Comparison of ENCODE assay signal across 1 cellular context in the genomic region with DNA sequence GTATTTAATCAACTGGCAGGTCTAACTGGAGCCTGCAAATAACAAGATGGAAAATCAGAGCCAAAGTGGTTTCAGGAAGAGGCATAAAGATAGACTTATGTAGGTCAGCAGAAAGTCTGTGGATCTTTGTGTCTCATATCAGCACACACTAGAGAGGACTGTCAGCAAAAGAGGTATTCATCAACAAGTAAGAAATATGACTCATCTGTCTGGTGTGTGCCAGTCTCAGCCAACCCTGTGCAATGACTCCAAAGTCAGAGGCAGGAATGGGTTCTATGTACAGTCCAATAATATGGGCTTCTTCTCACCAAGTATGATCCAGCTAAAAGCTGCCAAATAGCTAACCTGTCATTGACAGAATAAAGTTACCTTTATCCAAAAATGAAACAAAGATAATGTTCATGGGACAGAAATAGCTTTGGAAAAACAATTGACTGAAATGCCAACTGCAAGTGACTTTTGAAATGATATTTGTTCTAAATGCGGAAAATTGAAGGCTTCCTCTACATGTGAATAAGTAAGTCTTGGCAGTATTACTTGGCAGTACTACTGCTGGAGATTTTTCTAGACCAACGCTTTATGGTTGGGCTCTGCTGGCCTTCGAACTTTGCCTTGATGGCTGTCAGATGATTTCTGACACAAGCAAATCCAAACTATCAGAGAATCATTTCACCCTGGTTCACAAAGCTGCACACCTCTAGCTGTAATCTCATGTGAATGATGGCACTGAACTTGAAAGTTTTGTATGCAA.
A peak's percentile ranks its signal among the peaks of the same experiment; 100 is the strongest.
TF ChIP-seq lines count a peak whose summit lies in the region.

No MANE protein-coding gene starts in this region.

TF ChIP-seq in HepG2, 621 proteins besides CTCF, POLR2A, EP300 and RAD21 (continued from another document):
- TF ChIP-seq FOSL2 (CRISPR knock-in tag; IDR thresholded peaks at IDR 0.05) (peak; percentile 65), ZNF709 (CRISPR knock-in tag; IDR thresholded peaks at IDR 0.05) (no peak), ZNF737 (CRISPR knock-in tag; IDR thresholded peaks at IDR 0.05; ENCODE audit: borderline replicate concordance) (no peak)
